8 cellular contexts compared by ENCODE assay signal in genomic region chr4:174217273-174218126, GRCh38.
DNase-seq lines count a peak whose midpoint lies in the region; ATAC-seq and TF ChIP-seq lines count a peak whose summit lies in the region.

No MANE protein-coding gene starts in this region.

- DNase-seq in activated CD4-positive, alpha-beta T cell treated with anti-CD3 and anti-CD28 coated beads, Interleukin-2, amount 10 ng/mL, durations not matched to agents 7 days and 5 days = no peak
- DNase-seq in activated CD4-positive, alpha-beta T cell treated with anti-CD3 and anti-CD28 coated beads, Interleukin-2, amount 50 U/mL, for 48 hours = no peak
- DNase-seq in activated CD8-positive, alpha-beta T cell treated with anti-CD3 and anti-CD28 coated beads for 36 hours = peak; percentile 31
- DNase-seq in cardiac septum (ENCODE audit: low spot score) (peak; percentile 77), skeletal muscle cell (ENCODE audit: low read depth) (peak; percentile 21), GOT3 (lab: John Stamatoyannopoulos, UW) (no peak), NCI-H345 treated with DMSO at 0.1 percent for 48 hours (lab: John Stamatoyannopoulos, UW; ENCODE audit: unreplicated experiment) (no peak)

- H3K36me3 Mint-ChIP-seq in activated CD4-positive, alpha-beta T cell treated with anti-CD3 and anti-CD28 coated beads, Interleukin-2, amount 10 ng/mL, durations not matched to agents 7 days and 5 days (ENCODE audit: low read depth) = no peaks in the 10 kb centered on the region
- no peaks in the 10 kb centered on the region for H3K36me3 Mint-ChIP-seq in activated CD8-positive, alpha-beta T cell treated with anti-CD3 and anti-CD28 coated beads for 36 hours (ENCODE audit: low read depth)

- POLR2A ChIA-PET in activated CD4-positive, alpha-beta T cell treated with anti-CD3 and anti-CD28 coated beads, Interleukin-2, amount 10 ng/mL, durations not matched to agents 7 days and 5 days (lab: Charles Lee) = no interaction called here
- POLR2A ChIA-PET in activated CD8-positive, alpha-beta T cell treated with anti-CD3 and anti-CD28 coated beads for 36 hours (lab: Charles Lee) = no interaction called here

- H3K4me1 Mint-ChIP-seq in activated CD4-positive, alpha-beta T cell treated with anti-CD3 and anti-CD28 coated beads, Interleukin-2, amount 10 ng/mL, durations not matched to agents 7 days and 5 days = peaks cover 37% of the 10 kb centered on the region
- H3K4me1 Mint-ChIP-seq in activated CD8-positive, alpha-beta T cell treated with anti-CD3 and anti-CD28 coated beads for 36 hours (ENCODE audit: low read depth) = peaks cover 35% of the 10 kb centered on the region

- peaks cover 83% of the 10 kb centered on the region for H3K27me3 Mint-ChIP-seq in activated CD4-positive, alpha-beta T cell treated with anti-CD3 and anti-CD28 coated beads, Interleukin-2, amount 10 ng/mL, durations not matched to agents 7 days and 5 days
- peaks cover 70% of the 10 kb centered on the region for H3K27me3 Mint-ChIP-seq in activated CD8-positive, alpha-beta T cell treated with anti-CD3 and anti-CD28 coated beads for 36 hours

- no peaks in the 10 kb centered on the region for H3K9me3 Mint-ChIP-seq in activated CD4-positive, alpha-beta T cell treated with anti-CD3 and anti-CD28 coated beads, Interleukin-2, amount 10 ng/mL, durations not matched to agents 7 days and 5 days
- no peaks in the 10 kb centered on the region for H3K9me3 Mint-ChIP-seq in activated CD8-positive, alpha-beta T cell treated with anti-CD3 and anti-CD28 coated beads for 36 hours

- H3K27ac Mint-ChIP-seq in activated CD4-positive, alpha-beta T cell treated with anti-CD3 and anti-CD28 coated beads, Interleukin-2, amount 10 ng/mL, durations not matched to agents 7 days and 5 days = peak overlapping the region; percentile 42
- no peak overlapping the region for H3K27ac Mint-ChIP-seq in activated CD8-positive, alpha-beta T cell treated with anti-CD3 and anti-CD28 coated beads for 36 hours

- peak overlapping the region; percentile 42 for H3K4me3 ChIP-seq in skeletal muscle cell (ENCODE audit: low read depth, low read length)

- intact Hi-C loops in activated CD8-positive, alpha-beta T cell treated with anti-CD3 and anti-CD28 coated beads for 36 hours (cut with micrococcal nuclease) = loop anchor here (5.0 kb wide), 1 partner anchor 690 kb away; no protein-coding TSS in a partner anchor
- intact Hi-C loops in cardiac septum (cut with DNase I) = loop anchor here (5.0 to 10.0 kb wide), 2 partner anchors 483 to 710 kb away; no protein-coding TSS in a partner anchor

- TF ChIP-seq CTCF in activated CD8-positive, alpha-beta T cell treated with anti-CD3 and anti-CD28 coated beads for 36 hours (IDR thresholded peaks at IDR 0.05) = no peak

- peak overlapping the region; percentile 35 for H3K4me3 Mint-ChIP-seq in activated CD4-positive, alpha-beta T cell treated with anti-CD3 and anti-CD28 coated beads, Interleukin-2, amount 10 ng/mL, durations not matched to agents 7 days and 5 days
- H3K4me3 Mint-ChIP-seq in activated CD8-positive, alpha-beta T cell treated with anti-CD3 and anti-CD28 coated beads for 36 hours = peak overlapping the region; percentile 14

- ATAC-seq in activated CD8-positive, alpha-beta T cell treated with anti-CD3 and anti-CD28 coated beads for 36 hours = no peak
- ATAC-seq in HG02840 (IDR thresholded peaks at IDR 0.05; ENCODE audit: low FRiP score, unreplicated experiment) = no peak

- CTCF ChIA-PET in activated CD4-positive, alpha-beta T cell treated with anti-CD3 and anti-CD28 coated beads, Interleukin-2, amount 10 ng/mL, durations not matched to agents 7 days and 5 days (lab: Charles Lee) = no interaction called here
- CTCF ChIA-PET in activated CD8-positive, alpha-beta T cell treated with anti-CD3 and anti-CD28 coated beads for 36 hours (lab: Charles Lee) = interaction anchor here (1.0 to 1.2 kb wide), 2 partner anchors 9 to 19 kb away, joined by 3 read pairs; no protein-coding TSS in a partner anchor

Comparison
In these comparisons a context has a peak if more than half of its experiments do, and no peak if none do; other contexts are left out.
1. DNase-seq: peak in activated CD8-positive, alpha-beta T cell treated with anti-CD3 and anti-CD28 coated beads for 36 hours (single experiment), cardiac septum (single experiment) and skeletal muscle cell (single experiment); none in activated CD4-positive, alpha-beta T cell treated with anti-CD3 and anti-CD28 coated beads, Interleukin-2, amount 10 ng/mL, durations not matched to agents 7 days and 5 days (single experiment), activated CD4-positive, alpha-beta T cell treated with anti-CD3 and anti-CD28 coated beads, Interleukin-2, amount 50 U/mL, for 48 hours (0 of 2), GOT3 (single experiment) and NCI-H345 treated with DMSO at 0.1 percent for 48 hours (single experiment).